ENCODE assay signal across 24 cellular contexts in the genomic region with DNA sequence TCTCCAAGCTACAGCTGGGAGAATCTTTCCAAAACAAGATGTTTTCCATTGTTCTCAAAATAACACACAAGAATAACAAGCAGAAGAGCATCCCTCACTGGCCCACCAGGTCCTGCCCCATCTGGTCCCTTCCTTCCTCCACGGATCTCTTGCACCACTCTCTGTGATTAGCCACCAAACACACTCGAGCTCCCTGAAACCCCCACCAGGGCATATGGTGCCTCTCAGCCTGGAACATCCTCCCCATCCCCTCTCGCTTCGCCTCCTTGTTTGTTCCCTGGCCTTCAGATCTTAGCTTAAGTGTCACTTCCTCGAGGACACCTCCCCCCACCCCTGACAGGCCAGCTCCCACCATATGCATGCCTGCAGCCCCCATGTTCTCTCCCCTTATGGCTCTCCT.
"Had no signal": no experiment of that assay in that cellular context is flagged by ENCODE, and none has a peak within 500 bp of the region (broad histone marks: within the 10 kb centered on the region; RNA-seq: fewer than 3 reads in every experiment).

No MANE protein-coding gene starts in this region.

- H3K4me3 Mint-ChIP-seq: activated CD4-positive, alpha-beta T cell treated with anti-CD3 and anti-CD28 coated beads, Interleukin-2, amount 10 ng/mL, durations not matched to agents 7 days and 5 days; activated CD8-positive, alpha-beta T cell treated with anti-CD3 and anti-CD28 coated beads for 36 hours; activated naive CD4-positive, alpha-beta T cell treated with anti-CD3 and anti-CD28 coated beads for 36 hours; activated naive CD4-positive, alpha-beta T cell treated with anti-CD3 and anti-CD28 coated beads, Interleukin-2, amount 50 U/mL, for 24 hours; activated naive CD8-positive, alpha-beta T cell treated with anti-CD3 and anti-CD28 coated beads for 36 hours; activated naive CD8-positive, alpha-beta T cell treated with anti-CD3 and anti-CD28 coated beads, Interleukin-2, amount 50 U/mL, for 24 hours; activated T-cell treated with anti-CD3 and anti-CD28 coated beads, Interleukin-2, amount 50 U/mL, for 4 hours; WTC11 had no signal

- H3K27ac ChIP-seq: adrenal gland, body of pancreas, heart left ventricle had no signal

- H3K4me1 Mint-ChIP-seq: activated CD4-positive, alpha-beta T cell treated with anti-CD3 and anti-CD28 coated beads, Interleukin-2, amount 10 ng/mL, durations not matched to agents 7 days and 5 days; activated naive CD8-positive, alpha-beta T cell treated with anti-CD3 and anti-CD28 coated beads for 36 hours; activated naive CD8-positive, alpha-beta T cell treated with anti-CD3 and anti-CD28 coated beads, Interleukin-2, amount 50 U/mL, for 24 hours; WTC11 had no signal

- H3K36me3 ChIP-seq: adrenal gland, heart left ventricle had no signal

- DNase-seq: activated CD4-positive, alpha-beta T cell treated with anti-CD3 and anti-CD28 coated beads for 1 hour; activated CD4-positive, alpha-beta T cell treated with anti-CD3 and anti-CD28 coated beads for 4 hours; activated CD4-positive, alpha-beta T cell treated with anti-CD3 and anti-CD28 coated beads, Interleukin-2, amount 10 ng/mL, durations not matched to agents 7 days and 5 days; activated CD4-positive, alpha-beta T cell treated with anti-CD3 and anti-CD28 coated beads, Interleukin-2, amount 50 U/mL, for 48 hours; activated CD8-positive, alpha-beta memory T cell treated with anti-CD3 and anti-CD28 coated beads for 24 hours; activated CD8-positive, alpha-beta T cell treated with anti-CD3 and anti-CD28 coated beads for 36 hours; activated effector memory CD4-positive, alpha-beta T cell treated with anti-CD3 and anti-CD28 coated beads, Interleukin-2, amount 50 U/mL, for 16 hours; activated naive CD4-positive, alpha-beta T cell treated with anti-CD3 and anti-CD28 coated beads for 36 hours; activated naive CD8-positive, alpha-beta T cell treated with anti-CD3 and anti-CD28 coated beads for 36 hours; activated naive CD8-positive, alpha-beta T cell treated with anti-CD3 and anti-CD28 coated beads, Interleukin-2, amount 50 U/mL, for 24 hours; activated T-cell treated with anti-CD3 and anti-CD28 coated beads, Interleukin-2, amount 50 U/mL, for 4 hours; adrenal gland; amygdala; aorta; body of pancreas; caudate nucleus; effector CD8-positive, alpha-beta T cell; foreskin fibroblast; heart left ventricle; T-helper 2 cell had no signal

- H3K9me3 ChIP-seq: adrenal gland, body of pancreas had no signal

- H3K4me3 ChIP-seq: adrenal gland, body of pancreas, heart left ventricle had no signal

- H3K4me1 ChIP-seq: adrenal gland, body of pancreas had no signal

- H3K27ac Mint-ChIP-seq: activated CD4-positive, alpha-beta T cell treated with anti-CD3 and anti-CD28 coated beads, Interleukin-2, amount 10 ng/mL, durations not matched to agents 7 days and 5 days; activated CD8-positive, alpha-beta T cell treated with anti-CD3 and anti-CD28 coated beads for 36 hours; activated naive CD4-positive, alpha-beta T cell treated with anti-CD3 and anti-CD28 coated beads for 36 hours; activated naive CD4-positive, alpha-beta T cell treated with anti-CD3 and anti-CD28 coated beads, Interleukin-2, amount 50 U/mL, for 24 hours; activated naive CD8-positive, alpha-beta T cell treated with anti-CD3 and anti-CD28 coated beads for 36 hours; activated naive CD8-positive, alpha-beta T cell treated with anti-CD3 and anti-CD28 coated beads, Interleukin-2, amount 50 U/mL, for 24 hours; activated T-helper 2 cell treated with anti-CD3 and anti-CD28 coated beads, Interferon-gamma antibody, Interleukin-2, Interleukin-4, amounts not matched to agents 10 μg/mL and 5 μg/mL and 100 μg/mL, durations not matched to agents 14 hours and 24 hours and 36 hours; WTC11 had no signal

- ATAC-seq: activated CD8-positive, alpha-beta T cell treated with anti-CD3 and anti-CD28 coated beads for 36 hours; activated naive CD8-positive, alpha-beta T cell treated with anti-CD3 and anti-CD28 coated beads, Interleukin-2, amount 50 U/mL, for 24 hours; activated T-cell treated with anti-CD3 and anti-CD28 coated beads, Interleukin-2, amount 50 U/mL, for 4 hours; body of pancreas; esophagus mucosa; heart left ventricle; WTC11 had no signal

- H3K36me3 Mint-ChIP-seq: activated naive CD8-positive, alpha-beta T cell treated with anti-CD3 and anti-CD28 coated beads for 36 hours; WTC11 had no signal

- H3K27me3 Mint-ChIP-seq: activated CD4-positive, alpha-beta T cell treated with anti-CD3 and anti-CD28 coated beads, Interleukin-2, amount 10 ng/mL, durations not matched to agents 7 days and 5 days; activated naive CD4-positive, alpha-beta T cell treated with anti-CD3 and anti-CD28 coated beads, Interleukin-2, amount 50 U/mL, for 24 hours had no signal

- H3K27me3 ChIP-seq: adrenal gland, body of pancreas, heart left ventricle had no signal
